Comparison of ENCODE assay signal across 8 cellular contexts in the genomic region with DNA sequence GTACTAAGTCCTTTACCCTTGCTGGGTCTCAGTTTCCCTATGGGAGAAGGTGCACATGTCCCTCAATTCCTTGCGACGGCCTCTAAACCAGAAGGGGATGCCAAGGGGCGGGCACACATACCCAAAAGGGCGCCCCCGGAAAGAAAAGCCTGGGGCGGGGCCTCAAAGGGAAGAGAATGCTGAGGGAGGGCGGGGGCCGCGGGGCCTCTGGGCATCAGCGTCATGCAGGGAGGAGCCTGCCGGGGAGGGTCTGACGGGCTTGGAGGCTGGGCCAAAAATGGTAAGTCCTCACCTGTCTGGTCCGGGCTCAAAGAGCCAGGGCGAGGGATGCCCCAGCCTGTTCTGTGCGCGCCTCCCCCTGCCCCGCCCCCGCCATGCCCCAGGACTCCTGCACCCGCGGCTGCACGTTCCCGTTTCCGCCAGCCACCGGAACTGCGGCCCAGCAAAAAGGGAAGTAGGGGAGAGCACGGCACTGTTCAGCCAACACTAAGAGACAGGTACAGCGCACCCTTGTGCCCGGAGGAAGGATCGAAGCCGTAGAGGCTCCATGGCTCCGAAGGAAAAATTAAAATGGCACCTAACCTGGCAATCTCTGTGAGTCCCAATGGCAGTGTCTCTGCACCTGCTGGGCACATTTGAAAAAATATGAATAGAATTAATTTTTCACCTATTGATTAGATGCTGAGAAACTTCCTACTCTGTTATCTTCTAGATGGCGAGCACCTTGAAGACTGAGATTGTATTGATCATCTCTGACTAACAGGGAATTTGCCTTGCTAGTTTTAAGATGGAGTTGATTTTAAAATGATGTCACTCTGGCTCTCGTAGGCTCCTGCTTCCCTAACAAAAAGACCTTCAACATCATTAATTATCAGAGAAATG. TPM values are rescaled to one million over a fixed set of nuclear protein-coding genes. Genes with fewer than 3 reads are reported as not detected.
DNase-seq lines count a peak whose midpoint lies in the region; TF ChIP-seq lines count a peak whose summit lies in the region.

A gene (minus strand): TSS at position 434 of the 882 bp plus-strand sequence. CDS start 14,976 bp downstream, outside the sequence.

- H3K27me3 Mint-ChIP-seq in HFFc6 (ENCODE audit: insufficient read depth): peaks cover 2% of the 10 kb centered on the region; the same call in 1 of the 2 replicates
- no peaks in the 10 kb centered on the region for H3K27me3 Mint-ChIP-seq in activated naive CD4-positive, alpha-beta T cell treated with anti-CD3 and anti-CD28 coated beads, Interleukin-2, amount 10 ng/mL, durations not matched to agents 7 days and 5 days

- 15 to 21% methylated on average over 21 to 32 of the region's 33 CpGs for WGBS in testis, 2 donors

- TF ChIP-seq POLR2A in testis (IDR thresholded peaks at IDR 0.05): no peak

- TF ChIP-seq CTCF in GM10248 (IDR thresholded peaks at IDR 0.05; ENCODE audit: control extremely low read depth, extremely low read depth, low read depth, missing control alignments) (peak; percentile 83), HFFc6 (IDR thresholded peaks at IDR 0.05) (peak; percentile 75), testis (IDR thresholded peaks at IDR 0.05) (peak; percentile 59 to 75 (median 69))

- H3K36me3 ChIP-seq in SJSA1 (no peaks in the 10 kb centered on the region), testis (ENCODE audit: low read depth, missing control alignments) (no peaks in the 10 kb centered on the region)

- H3K4me3 Mint-ChIP-seq in HFFc6: peak within 1 kb of the TSS; percentile 92
- H3K4me3 Mint-ChIP-seq in activated naive CD4-positive, alpha-beta T cell treated with anti-CD3 and anti-CD28 coated beads, Interleukin-2, amount 10 ng/mL, durations not matched to agents 7 days and 5 days: peak within 1 kb of the TSS; percentile 87

- CTCF ChIA-PET in GM10248 (lab: Yijun Ruan, JAX): no interaction called here
- CTCF ChIA-PET in activated naive CD4-positive, alpha-beta T cell treated with anti-CD3 and anti-CD28 coated beads, Interleukin-2, amount 10 ng/mL, durations not matched to agents 7 days and 5 days (lab: Charles Lee): no interaction called here

- H3K9me3 Mint-ChIP-seq in HFFc6: no peaks in the 10 kb centered on the region
- no peaks in the 10 kb centered on the region for H3K9me3 Mint-ChIP-seq in activated naive CD4-positive, alpha-beta T cell treated with anti-CD3 and anti-CD28 coated beads, Interleukin-2, amount 10 ng/mL, durations not matched to agents 7 days and 5 days

- peaks cover 6% of the 10 kb centered on the region; the same call in 1 of the 2 replicates for H3K36me3 Mint-ChIP-seq in HFFc6 (ENCODE audit: low read depth)
- H3K36me3 Mint-ChIP-seq in activated naive CD4-positive, alpha-beta T cell treated with anti-CD3 and anti-CD28 coated beads, Interleukin-2, amount 10 ng/mL, durations not matched to agents 7 days and 5 days: peaks cover 7% of the 10 kb centered on the region

- H3K27me3 ChIP-seq in SJSA1 (replicated peaks) (no peaks in the 10 kb centered on the region), testis (no peaks in the 10 kb centered on the region)

- H3K4me1 ChIP-seq in SJSA1 (replicated peaks) (no peaks in the 10 kb centered on the region), testis (no peaks in the 10 kb centered on the region)

- H3K27ac ChIP-seq in SJSA1 (peak within 1 kb of the TSS; percentile 21), testis (peak within 1 kb of the TSS; percentile 82 to 87)

- peak; percentile 92 for DNase-seq in GM10248 (ENCODE audit: extremely low spot score)
- peak; percentile 93 for DNase-seq in HFFc6
- DNase-seq in MV-4-11 (lab: John Stamatoyannopoulos, UW): peak; percentile 95
- DNase-seq in SJSA1 (ENCODE audit: low read depth in 1 of 2, low spot score in 2 of 2): peak; percentile 85 to 94
- DNase-seq in activated naive CD4-positive, alpha-beta T cell treated with anti-CD3 and anti-CD28 coated beads, Interleukin-2, amount 10 ng/mL, durations not matched to agents 7 days and 5 days: peak; percentile 97
- peak; percentile 75 for DNase-seq in glomerular endothelial cell (ENCODE audit: extremely low read depth, low read depth, low spot score)
- DNase-seq in occipital lobe (lab: John Stamatoyannopoulos, UW): peak; percentile 95
- DNase-seq in testis: peak; percentile 97

- H3K4me3 ChIP-seq in SJSA1 (peak within 1 kb of the TSS; percentile 45), testis (peak within 1 kb of the TSS; percentile 55 to 87)

- H3K9me3 ChIP-seq in SJSA1 (replicated peaks) (no peaks in the 10 kb centered on the region), testis (no peaks in the 10 kb centered on the region)

- peaks cover 36% of the 10 kb centered on the region for H3K4me1 Mint-ChIP-seq in HFFc6 (ENCODE audit: low read depth)
- peaks cover 24% of the 10 kb centered on the region for H3K4me1 Mint-ChIP-seq in activated naive CD4-positive, alpha-beta T cell treated with anti-CD3 and anti-CD28 coated beads, Interleukin-2, amount 10 ng/mL, durations not matched to agents 7 days and 5 days

- H3K27ac Mint-ChIP-seq in HFFc6: peak within 1 kb of the TSS; percentile 89
- peak within 1 kb of the TSS; percentile 95 for H3K27ac Mint-ChIP-seq in activated naive CD4-positive, alpha-beta T cell treated with anti-CD3 and anti-CD28 coated beads, Interleukin-2, amount 10 ng/mL, durations not matched to agents 7 days and 5 days

- POLR2A ChIA-PET in GM10248 (lab: Yijun Ruan, JAX): no interaction called here

- intact Hi-C loops in testis (cut with DNase I; ENCODE audit: low total_unique reads): no loop called here

RNA-seq across cellular contexts. Expression of the gene that starts here (rescaled TPM):
- 1 to 10 TPM; 4.9 to 7.1 (median 6.2) TPM for total RNA-seq in HFFc6 (2021; fragmentation: NEBNext Ultra II Directional; extraction: Animal tissue kit (Norgen Biotek cat#: 25700))
- total RNA-seq in SJSA1 (2014; rRNA removed; shearing (Covaris generic)): 4.2 and 5.5 TPM in 2 replicates
- 4.1 and 5.0 TPM in 2 replicates for total RNA-seq in glomerular endothelial cell
- 9.8 TPM for total RNA-seq in occipital lobe
- 10 to 100 TPM; 10.3 to 14.4 TPM for total RNA-seq in testis
- polyA plus RNA-seq in testis (ENCODE audit: insufficient read depth, low read depth, low replicate concordance): 4.4 TPM

Comparison
In these comparisons a context has a peak if more than half of its experiments do, and no peak if none do; other contexts are left out.
1. Peak in every context shown above with its lines: DNase-seq, H3K4me3 ChIP-seq and H3K27ac ChIP-seq.